ENCODE assay signal across 25 cellular contexts in genomic region chr10:28207799-28208198, GRCh38.
"Had no signal": no experiment of that assay in that cellular context is flagged by ENCODE, and none has a peak within 500 bp of the region (broad histone marks: within the 10 kb centered on the region; RNA-seq: fewer than 3 reads in every experiment).

No MANE protein-coding gene starts in this region.

- H3K27me3 Mint-ChIP-seq: dendritic cell treated with granulocyte-macrophage colony-stimulating factor and Interleukin-4, amounts not matched to agents 40 ng/mL and 50 ng/mL, for 4 days; effector memory CD8-positive, alpha-beta T cell had no signal

- H3K4me3 Mint-ChIP-seq: dendritic cell treated with granulocyte-macrophage colony-stimulating factor and Interleukin-4, amounts not matched to agents 40 ng/mL and 50 ng/mL, for 4 days; effector memory CD8-positive, alpha-beta T cell; endodermal cell had no signal

- DNase-seq: colonic mucosa; cortex of kidney; dermis blood vessel endothelial cell; dorsolateral prefrontal cortex; effector CD4-positive, alpha-beta T cell; effector CD8-positive, alpha-beta T cell; effector memory CD4-positive, alpha-beta T cell; effector memory CD8-positive, alpha-beta T cell; endodermal cell; erythroblast; esophagus squamous epithelium; foreskin fibroblast; foreskin keratinocyte; foreskin melanocyte; gastrocnemius medialis; glutamatergic neuron; head of caudate nucleus; heart left ventricle; heart right ventricle had no signal

- H3K9me3 Mint-ChIP-seq: effector memory CD8-positive, alpha-beta T cell; endodermal cell had no signal

- H3K27ac ChIP-seq: colonic mucosa, coronary artery, dorsolateral prefrontal cortex, epithelial cell of prostate, esophagus muscularis mucosa, esophagus squamous epithelium, foreskin keratinocyte, gastrocnemius medialis, gastroesophageal sphincter, heart left ventricle, heart right ventricle had no signal

- H3K27me3 ChIP-seq: colonic mucosa, dorsolateral prefrontal cortex, esophagus muscularis mucosa, esophagus squamous epithelium, foreskin keratinocyte, gastrocnemius medialis, gastroesophageal sphincter, heart left ventricle, heart right ventricle had no signal

- H3K9me3 ChIP-seq: colonic mucosa, esophagus squamous epithelium, gastrocnemius medialis had no signal

- ATAC-seq: effector memory CD8-positive, alpha-beta T cell; esophagus mucosa; foreskin keratinocyte; gastrocnemius medialis; gastroesophageal sphincter; heart left ventricle; heart right ventricle had no signal

- H3K4me1 ChIP-seq: colonic mucosa, foreskin keratinocyte had no signal

- H3K36me3 ChIP-seq: colonic mucosa, esophagus muscularis mucosa, esophagus squamous epithelium, gastrocnemius medialis, gastroesophageal sphincter, heart left ventricle, heart right ventricle had no signal

- H3K27ac Mint-ChIP-seq: dendritic cell treated with granulocyte-macrophage colony-stimulating factor and Interleukin-4, amounts not matched to agents 40 ng/mL and 50 ng/mL, for 4 days; effector memory CD8-positive, alpha-beta T cell; endodermal cell had no signal

- H3K4me3 ChIP-seq: colonic mucosa, coronary artery, dorsolateral prefrontal cortex, esophagus muscularis mucosa, esophagus squamous epithelium, gastrocnemius medialis, gastroesophageal sphincter, heart left ventricle, heart right ventricle had no signal
